15 cellular contexts compared by ENCODE assay signal in genomic region chr11:14672635-14673034, GRCh38. TPM values are rescaled to one million over a fixed set of nuclear protein-coding genes. Genes with fewer than 3 reads are reported as not detected.
DNase-seq lines count a peak whose midpoint lies in the region; ATAC-seq, FAIRE-seq and TF ChIP-seq lines count a peak whose summit lies in the region.
"Had no signal": no experiment of that assay in that cellular context is flagged by ENCODE, and none has a peak within 500 bp of the region (broad histone marks: within the 10 kb centered on the region; RNA-seq: fewer than 3 reads in every experiment).

No MANE protein-coding gene starts in this region.

- no peak for FAIRE-seq in H54 (lab: Jason Lieb, UNC)

- no peak overlapping the region for H3K4me3 Mint-ChIP-seq in activated naive CD4-positive, alpha-beta T cell treated with anti-CD3 and anti-CD28 coated beads, Interleukin-2, amount 10 ng/mL, durations not matched to agents 7 days and 5 days
- H3K4me3 Mint-ChIP-seq in activated naive CD8-positive, alpha-beta T cell, result no peak overlapping the region
- H3K4me3 Mint-ChIP-seq in chondrocyte (ENCODE audit: unreplicated experiment), result no peak overlapping the region
- H3K4me3 Mint-ChIP-seq: immature natural killer cell had no signal

- peaks cover 48% of the 10 kb centered on the region for H3K4me1 Mint-ChIP-seq in activated naive CD4-positive, alpha-beta T cell treated with anti-CD3 and anti-CD28 coated beads, Interleukin-2, amount 10 ng/mL, durations not matched to agents 7 days and 5 days
- H3K4me1 Mint-ChIP-seq in activated naive CD8-positive, alpha-beta T cell (ENCODE audit: low read depth), result peaks cover 75% of the 10 kb centered on the region
- no peaks in the 10 kb centered on the region for H3K4me1 Mint-ChIP-seq in chondrocyte (ENCODE audit: low read depth)

- no peak for TF ChIP-seq CTCF in foreskin keratinocyte (conservative IDR thresholded peaks at IDR 0.05)
- TF ChIP-seq CTCF in chondrocyte (IDR thresholded peaks at IDR 0.05), result no peak

- peaks cover 0 to 32% of the 10 kb centered on the region in 2 donors for H3K36me3 Mint-ChIP-seq in activated naive CD4-positive, alpha-beta T cell treated with anti-CD3 and anti-CD28 coated beads, Interleukin-2, amount 50 U/mL, for 72 hours
- peaks cover 76% of the 10 kb centered on the region for H3K36me3 Mint-ChIP-seq in activated naive CD4-positive, alpha-beta T cell treated with anti-CD3 and anti-CD28 coated beads, Interleukin-2, amount 10 ng/mL, durations not matched to agents 7 days and 5 days
- H3K36me3 Mint-ChIP-seq in activated naive CD8-positive, alpha-beta T cell, result peaks cover 38% of the 10 kb centered on the region
- H3K36me3 Mint-ChIP-seq in chondrocyte (ENCODE audit: low read depth), result no peaks in the 10 kb centered on the region

- H3K27me3 Mint-ChIP-seq in activated naive CD4-positive, alpha-beta T cell treated with anti-CD3 and anti-CD28 coated beads, Interleukin-2, amount 10 ng/mL, durations not matched to agents 7 days and 5 days, result no peaks in the 10 kb centered on the region
- no peaks in the 10 kb centered on the region for H3K27me3 Mint-ChIP-seq in activated naive CD8-positive, alpha-beta T cell
- H3K27me3 Mint-ChIP-seq in chondrocyte (ENCODE audit: low read depth), result no peaks in the 10 kb centered on the region

- CTCF ChIA-PET in activated naive CD4-positive, alpha-beta T cell treated with anti-CD3 and anti-CD28 coated beads, Interleukin-2, amount 10 ng/mL, durations not matched to agents 7 days and 5 days (lab: Charles Lee), result no interaction called here

- H3K27ac Mint-ChIP-seq in activated naive CD4-positive, alpha-beta T cell treated with anti-CD3 and anti-CD28 coated beads, Interleukin-2, amount 50 U/mL, for 72 hours, result peak overlapping the region in 1 of 2 donors; percentile 74
- H3K27ac Mint-ChIP-seq in activated naive CD4-positive, alpha-beta T cell treated with anti-CD3 and anti-CD28 coated beads, Interleukin-2, amount 10 ng/mL, durations not matched to agents 7 days and 5 days, result no peak overlapping the region
- H3K27ac Mint-ChIP-seq in activated naive CD8-positive, alpha-beta T cell, result peak overlapping the region; percentile 94
- no peak overlapping the region for H3K27ac Mint-ChIP-seq in chondrocyte (ENCODE audit: unreplicated experiment)

- DNase-seq in activated naive CD4-positive, alpha-beta T cell treated with anti-CD3 and anti-CD28 coated beads, Interleukin-2, amount 50 U/mL, for 72 hours (ENCODE audit: low spot score in 2 of 2), result no peak
- DNase-seq in activated naive CD4-positive, alpha-beta T cell treated with anti-CD3 and anti-CD28 coated beads, Interleukin-2, amount 10 ng/mL, durations not matched to agents 7 days and 5 days, result no peak
- DNase-seq in foreskin keratinocyte (peak; percentile 43 to 71), chondrocyte (ENCODE audit: low spot score) (no peak), NCI-H2029 (lab: John Stamatoyannopoulos, UW) (no peak), H54 (ENCODE audit: insufficient read length, low spot score) (no peak)
- DNase-seq: brain microvascular endothelial cell; effector CD8-positive, alpha-beta T cell; immature natural killer cell; NCI-H1105; NCI-H345 had no signal

- peak; percentile 66 to 80 for ATAC-seq in activated naive CD4-positive, alpha-beta T cell treated with anti-CD3 and anti-CD28 coated beads, Interleukin-2, amount 50 U/mL, for 72 hours
- ATAC-seq in foreskin keratinocyte, result peak; percentile 99
- ATAC-seq in HG03025 (IDR thresholded peaks at IDR 0.05; ENCODE audit: low FRiP score, unreplicated experiment), result no peak

- no peak for TF ChIP-seq POLR2A in H54 (IDR thresholded peaks at IDR 0.05; ENCODE audit: low read depth, low read length)

- peaks cover 6% of the 10 kb centered on the region for H3K4me1 ChIP-seq in foreskin keratinocyte
- H3K4me1 ChIP-seq: BLaER1 had no signal

- H3K27ac ChIP-seq in foreskin keratinocyte, result no peak overlapping the region
- H3K27ac ChIP-seq: BLaER1, brain microvascular endothelial cell, VCaP had no signal

- peaks cover 0 to 17% of the 10 kb centered on the region in 2 donors for H3K9me3 Mint-ChIP-seq in activated naive CD4-positive, alpha-beta T cell treated with anti-CD3 and anti-CD28 coated beads, Interleukin-2, amount 50 U/mL, for 72 hours
- no peaks in the 10 kb centered on the region for H3K9me3 Mint-ChIP-seq in activated naive CD4-positive, alpha-beta T cell treated with anti-CD3 and anti-CD28 coated beads, Interleukin-2, amount 10 ng/mL, durations not matched to agents 7 days and 5 days
- peaks cover 3% of the 10 kb centered on the region for H3K9me3 Mint-ChIP-seq in activated naive CD8-positive, alpha-beta T cell (ENCODE audit: low read depth)
- H3K9me3 Mint-ChIP-seq in chondrocyte (ENCODE audit: low read depth), result no peaks in the 10 kb centered on the region
- H3K9me3 Mint-ChIP-seq: immature natural killer cell had no signal

- no peaks in the 10 kb centered on the region for H3K27me3 ChIP-seq in foreskin keratinocyte
- H3K27me3 ChIP-seq: BLaER1, brain microvascular endothelial cell had no signal

RNA-seq across cellular contexts. Expression of gene PDE3B, which starts 29.0 kb away (rescaled TPM):
- total RNA-seq in activated naive CD4-positive, alpha-beta T cell treated with anti-CD3 and anti-CD28 coated beads, Interleukin-2, amount 50 U/mL, for 72 hours, result 10 to 100 TPM; 10.7 to 42.5 TPM
- total RNA-seq in foreskin keratinocyte (under 0.01 and 0.03 TPM in 2 replicates), chondrocyte (0.31 to 0.47 TPM in 2 of 3 replicates, not detected in the other)
- polyA plus RNA-seq in foreskin keratinocyte, result 0.01 TPM in 1 of 2 replicates, not detected in the other

Comparison
In these comparisons a context has a peak if more than half of its experiments do, and no peak if none do; other contexts are left out.
1. DNase-seq: peak in foreskin keratinocyte (2 of 2); none in activated naive CD4-positive, alpha-beta T cell treated with anti-CD3 and anti-CD28 coated beads, Interleukin-2, amount 50 U/mL, for 72 hours (0 of 2), activated naive CD4-positive, alpha-beta T cell treated with anti-CD3 and anti-CD28 coated beads, Interleukin-2, amount 10 ng/mL, durations not matched to agents 7 days and 5 days (single experiment), chondrocyte (single experiment), NCI-H2029 (single experiment) and H54 (single experiment).